In the genomic region with DNA sequence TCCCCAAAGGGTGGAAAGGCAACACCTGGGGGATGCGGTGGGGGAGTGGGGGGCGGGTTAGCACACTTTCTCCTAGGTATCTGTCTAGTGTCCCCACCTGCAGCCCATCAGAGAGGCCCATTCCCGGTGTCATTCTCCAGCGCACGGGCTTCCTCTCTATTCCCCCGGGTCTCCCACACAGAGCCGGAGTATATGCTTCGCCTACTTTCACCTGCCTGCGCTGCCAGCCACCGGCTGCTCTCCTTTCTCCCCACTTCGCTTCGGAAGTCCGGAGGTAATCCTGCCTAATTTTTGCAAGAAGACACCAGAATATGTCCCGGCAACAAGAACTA, we compare ENCODE assay signal across 9 cellular contexts. TPM values are rescaled to one million over a fixed set of nuclear protein-coding genes. Genes with fewer than 3 reads are reported as not detected.
DNase-seq lines count a peak whose midpoint lies in the region; ATAC-seq and TF ChIP-seq lines count a peak whose summit lies in the region.
"Had no signal": no experiment of that assay in that cellular context is flagged by ENCODE, and none has a peak within 500 bp of the region (broad histone marks: within the 10 kb centered on the region; RNA-seq: fewer than 3 reads in every experiment).

No MANE protein-coding gene starts in this region.

- H3K27me3 ChIP-seq in kidney epithelial cell (ENCODE audit: control insufficient read depth, insufficient read depth, low read length) = no peaks in the 10 kb centered on the region
- H3K27me3 ChIP-seq: body of pancreas had no signal

- H3K36me3 ChIP-seq in kidney epithelial cell (ENCODE audit: control insufficient read depth, insufficient read depth, low read length) = no peaks in the 10 kb centered on the region

- DNase-seq in AG08396 (ENCODE audit: low spot score) (peak; percentile 7), SK-N-DZ (ENCODE audit: low spot score) (peak; percentile 30), kidney epithelial cell (ENCODE audit: low read depth) (no peak), OCI-M1 (lab: John Stamatoyannopoulos, UW) (no peak)

- TF ChIP-seq CTCF in kidney epithelial cell (IDR thresholded peaks at IDR 0.05; ENCODE audit: insufficient read depth, low read length, poor library complexity, severe bottlenecking) = no peak

- H3K4me3 ChIP-seq in kidney epithelial cell (ENCODE audit: low read depth, low read length) = peak overlapping the region; percentile 33

- ATAC-seq in GM19372 (IDR thresholded peaks at IDR 0.05; ENCODE audit: low read depth, unreplicated experiment) = peak; percentile 2
- no peak for ATAC-seq in HG03280 (IDR thresholded peaks at IDR 0.05; ENCODE audit: unreplicated experiment)
- no peak for ATAC-seq in GM18870 (IDR thresholded peaks at IDR 0.05; ENCODE audit: unreplicated experiment)
- ATAC-seq in GM19324 (IDR thresholded peaks at IDR 0.05; ENCODE audit: low FRiP score, unreplicated experiment) = no peak

RNA-seq across cellular contexts. Expression of gene RGS7, which starts 0.9 kb away (rescaled TPM):
- polyA plus RNA-seq in SK-N-DZ (2014; cell fraction: cytosol; rRNA removed) = 13.0 and 16.9 TPM in 2 replicates
- 10.6 and 14.5 TPM in 2 replicates for polyA plus RNA-seq in SK-N-DZ (2014; cell fraction: nucleus; rRNA removed)
- 0.34 and 1.5 TPM in 2 replicates for total RNA-seq in kidney epithelial cell

Comparison
In these comparisons a context has a peak if more than half of its experiments do, and no peak if none do; other contexts are left out.
1. DNase-seq: peak in AG08396 (single experiment) and SK-N-DZ (single experiment); none in kidney epithelial cell (single experiment) and OCI-M1 (single experiment).